16 cellular contexts compared by ENCODE assay signal in genomic region chr5:116738270-116738947, GRCh38.
DNase-seq lines count a peak whose midpoint lies in the region; FAIRE-seq and TF ChIP-seq lines count a peak whose summit lies in the region.
"Had no signal": no experiment of that assay in that cellular context is flagged by ENCODE, and none has a peak within 500 bp of the region (broad histone marks: within the 10 kb centered on the region; RNA-seq: fewer than 3 reads in every experiment).

No MANE protein-coding gene starts in this region.

- H2AFZ ChIP-seq in H1 (ENCODE audit: low read length) (no peak overlapping the region), neuronal stem cell (ENCODE audit: low read length) (peak overlapping the region; percentile 58)

- CTCF ChIA-PET in H1 (lab: Charles Lee; ENCODE audit: partially characterized antibody): interaction anchor here (1.0 kb wide), 1 partner anchor 15 kb away, joined by 3 read pairs; no protein-coding TSS in a partner anchor
- CTCF ChIA-PET in HEK293T (lab: Yijun Ruan, JAX): interaction anchor here (0.6 kb wide), 1 partner anchor 154 kb away, joined by 5 read pairs; no protein-coding TSS in a partner anchor

- no peak overlapping the region for H2BK20ac ChIP-seq in H1 (ENCODE audit: low read length)

- H2AK5ac ChIP-seq in H1 (ENCODE audit: low read depth, low read length) (no peak overlapping the region), neuronal stem cell (ENCODE audit: low read depth, low read length) (no peak overlapping the region)

- H3K27me3 ChIP-seq in H1 (replicated peaks in 1 of 4; ENCODE audit: control insufficient read depth in 3 of 4, extremely low read depth in 1 of 4, insufficient read depth in 3 of 4, low read length in 3 of 4) (peaks cover 0 to 2% (median 0%) of the 10 kb centered on the region in 4 experiments; a peak in 1 of 7 replicates), neuronal stem cell (ENCODE audit: control insufficient read depth in 3 of 3, insufficient read depth in 3 of 3, low read depth in 1 of 3, low read length in 3 of 3) (peaks cover 0 to 5% (median 0%) of the 10 kb centered on the region in 3 experiments)
- H3K27me3 ChIP-seq: ascending aorta; BLaER1 treated with 17β-estradiol and CSF1 and Interleukin-3, amounts not matched to agents 10 nM and 100 nM; SJSA1 had no signal

- H3K79me1 ChIP-seq in H1 (ENCODE audit: low read depth, low read length): no peaks in the 10 kb centered on the region
- no peaks in the 10 kb centered on the region for H3K79me1 ChIP-seq in neuronal stem cell (ENCODE audit: low read depth, low read length)

- no peaks in the 10 kb centered on the region for H3K9me3 ChIP-seq in H1 (ENCODE audit: insufficient read depth in 2 of 2, low read depth in 1 of 2, low read length in 1 of 2)
- H3K9me3 ChIP-seq in neuronal stem cell (replicated peaks in 1 of 2; ENCODE audit: control insufficient read depth in 2 of 2, insufficient read depth in 1 of 2, low read depth in 1 of 2, low read length in 2 of 2): no peaks in the 10 kb centered on the region
- H3K9me3 ChIP-seq: ascending aorta had no signal

- H3K4me3 ChIP-seq in H1 (ENCODE audit: extremely low read depth in 1 of 4, insufficient read depth in 2 of 4, low read depth in 3 of 4, low read length in 4 of 4) (no peak overlapping the region), neuronal stem cell (ENCODE audit: low read length in 2 of 2) (no peak overlapping the region)
- H3K4me3 ChIP-seq: ascending aorta; BLaER1 treated with 17β-estradiol and CSF1 and Interleukin-3, amounts not matched to agents 10 nM and 100 nM; SJSA1 had no signal

- H2BK120ac ChIP-seq in H1 (replicated peaks; ENCODE audit: low read depth, low read length) (no peak overlapping the region), neuronal stem cell (ENCODE audit: low read depth, low read length) (no peak overlapping the region)

- H4K91ac ChIP-seq in H1 (replicated peaks; ENCODE audit: insufficient read length, low read length) (no peak overlapping the region), neuronal stem cell (ENCODE audit: low read depth, low read length, poor library complexity) (no peak overlapping the region)

- H2BK15ac ChIP-seq in H1 (ENCODE audit: low read length): no peak overlapping the region
- no peak overlapping the region for H2BK15ac ChIP-seq in neuronal stem cell (ENCODE audit: low read length)

- H3K4me1 ChIP-seq in H1 (replicated peaks in 1 of 4; ENCODE audit: control insufficient read depth in 3 of 4, insufficient read depth in 4 of 4, low read length in 3 of 4): peaks cover 0 to 14% (median 7%) of the 10 kb centered on the region in 4 experiments; a peak in 4 of 7 replicates
- H3K4me1 ChIP-seq in neuronal stem cell (ENCODE audit: control insufficient read depth in 2 of 2, insufficient read depth in 1 of 2, low read depth in 1 of 2, low read length in 2 of 2): peaks cover 19 to 20% of the 10 kb centered on the region in 2 donors
- H3K4me1 ChIP-seq: SJSA1 had no signal

- 92% methylated on average over 8 of the region's 8 CpGs; no CpG with 5 or more reads in 1 of the 2 experiments for WGBS in H1 (ENCODE audit: extremely low coverage in 1 of 2, insufficient coverage in 1 of 2, insufficient read length in 1 of 2, insufficient replicate concordance in 2 of 2, low coverage in 1 of 2, low lambda C conversion rate in 2 of 2, missing lambda C conversion rate in 1 of 2), 2 experiments
- WGBS in neuronal stem cell (ENCODE audit: extremely low coverage in 2 of 2, insufficient read length in 2 of 2, insufficient replicate concordance in 1 of 2), 2 donors: no CpG with 5 or more reads among the region's 8 CpGs

- TF ChIP-seq POLR2A in H1 (IDR thresholded peaks at IDR 0.05; ENCODE audit: control extremely low read depth in 1 of 2, low read depth in 2 of 2, low read length in 2 of 2): no peak

- no peak overlapping the region for H3K27ac ChIP-seq in H1 (ENCODE audit: low read depth, low read length)
- H3K27ac ChIP-seq in neuronal stem cell (replicated peaks; ENCODE audit: low read length): peak overlapping the region; percentile 30
- H3K27ac ChIP-seq: BLaER1 treated with 17β-estradiol and CSF1 and Interleukin-3, amounts not matched to agents 10 nM and 100 nM; SJSA1 had no signal

- H3K18ac ChIP-seq in H1 (ENCODE audit: extremely low read depth, low read length) (no peak overlapping the region; the same call in 1 of the 2 replicates), neuronal stem cell (ENCODE audit: low read length) (peak overlapping the region; percentile 17)

- no peak for FAIRE-seq in H1 (lab: Jason Lieb, UNC)

- H3K36me3 ChIP-seq in H1 (ENCODE audit: control insufficient read depth in 2 of 4, insufficient read depth in 4 of 4, low read length in 3 of 4): no peaks in the 10 kb centered on the region
- no peaks in the 10 kb centered on the region for H3K36me3 ChIP-seq in neuronal stem cell (replicated peaks in 1 of 2; ENCODE audit: control insufficient read depth in 2 of 2, insufficient read depth in 2 of 2, low read length in 2 of 2)
- H3K36me3 ChIP-seq: ascending aorta; BLaER1 treated with 17β-estradiol and CSF1 and Interleukin-3, amounts not matched to agents 10 nM and 100 nM; SJSA1 had no signal

- H4K5ac ChIP-seq in H1 (ENCODE audit: insufficient read length, low read depth, low read length): no peak overlapping the region

- no peak overlapping the region for H3K4me2 ChIP-seq in H1 (ENCODE audit: insufficient read depth in 1 of 2, low read depth in 2 of 2, low read length in 2 of 2)
- H3K4me2 ChIP-seq in neuronal stem cell (ENCODE audit: insufficient read depth, low read length, poor library complexity, severe bottlenecking): no peak overlapping the region
- H3K4me2 ChIP-seq: BLaER1 treated with 17β-estradiol and CSF1 and Interleukin-3, amounts not matched to agents 10 nM and 100 nM had no signal

- no peak overlapping the region for H3K23ac ChIP-seq in H1 (ENCODE audit: insufficient read length)
- no peak overlapping the region for H3K23ac ChIP-seq in neuronal stem cell (ENCODE audit: low read depth, low read length, poor library complexity)

- H2BK5ac ChIP-seq in H1 (ENCODE audit: low read depth, low read length): no peak overlapping the region; the same call in 1 of the 2 replicates
- no peak overlapping the region for H2BK5ac ChIP-seq in neuronal stem cell (ENCODE audit: low read length)

- H2BK12ac ChIP-seq in H1 (ENCODE audit: low read depth, low read length) (peak overlapping the region; percentile 84; the same call in 1 of the 2 replicates), neuronal stem cell (ENCODE audit: low read length) (no peak overlapping the region)

- in situ Hi-C loops in G401 (cut with HindIII; ENCODE audit: low sequenced_read_pairs): no loop called here

- TF ChIP-seq CTCF in H1 (IDR thresholded peaks at IDR 0.05; ENCODE audit: control extremely low read depth in 1 of 3, insufficient read depth in 1 of 3, low read depth in 1 of 3, low read length in 3 of 3): no peak

- H3K14ac ChIP-seq in H1 (ENCODE audit: insufficient read length): no peak overlapping the region
- no peak overlapping the region for H3K14ac ChIP-seq in neuronal stem cell (ENCODE audit: low read length)

- no peaks in the 10 kb centered on the region for H3K79me2 ChIP-seq in H1 (ENCODE audit: control insufficient read depth in 1 of 2, insufficient read depth in 2 of 2, low read length in 2 of 2)

- H3K4ac ChIP-seq in H1 (replicated peaks; ENCODE audit: insufficient read length, low read depth, low read length) (no peak overlapping the region), neuronal stem cell (ENCODE audit: low read length) (no peak overlapping the region)

- POLR2A ChIA-PET in H1 (lab: Charles Lee; ENCODE audit: partially characterized antibody): interaction anchor here (1.1 kb wide), 1 partner anchor 8 kb away, joined by 3 read pairs; no protein-coding TSS in a partner anchor
- POLR2A ChIA-PET in HEK293T (lab: Yijun Ruan, JAX): interaction anchor here (0.7 kb wide), 1 partner anchor 210 kb away, joined by 3 read pairs; no protein-coding TSS in a partner anchor

- TF ChIP-seq RAD21 in H1 (IDR thresholded peaks at IDR 0.05 in 1 of 2, conservative IDR thresholded peaks at IDR 0.05 in 1 of 2; ENCODE audit: low read depth in 2 of 2, low read length in 2 of 2): no peak

- H3K9ac ChIP-seq in H1 (replicated peaks in 1 of 4; ENCODE audit: extremely low read depth in 1 of 4, low read depth in 3 of 4, low read length in 3 of 4) (no peak overlapping the region), neuronal stem cell (ENCODE audit: low read depth, low read length, poor library complexity) (no peak overlapping the region)
- H3K9ac ChIP-seq: BLaER1 treated with 17β-estradiol and CSF1 and Interleukin-3, amounts not matched to agents 10 nM and 100 nM had no signal

- H3K23me2 ChIP-seq in H1 (ENCODE audit: low read depth, low read length): no peaks in the 10 kb centered on the region

- H4K20me1 ChIP-seq in H1 (replicated peaks in 1 of 2; ENCODE audit: control insufficient read depth in 1 of 2, insufficient read depth in 2 of 2, low read length in 2 of 2): no peaks in the 10 kb centered on the region
- H4K20me1 ChIP-seq: BLaER1 treated with 17β-estradiol and CSF1 and Interleukin-3, amounts not matched to agents 10 nM and 100 nM had no signal

- no peak overlapping the region for H3K56ac ChIP-seq in H1 (replicated peaks; ENCODE audit: insufficient read length, low read depth, low read length)

- no peak for TF ChIP-seq EP300 in H1 (IDR thresholded peaks at IDR 0.05; ENCODE audit: borderline replicate concordance in 1 of 2, low read depth in 2 of 2, low read length in 2 of 2)

- DNase-seq in G401 (ENCODE audit: low spot score): peak; percentile 95
- DNase-seq in NCI-H1092 treated with DMSO at 0.1 percent for 48 hours (lab: John Stamatoyannopoulos, UW): peak; percentile 50
- no peak for DNase-seq in H1 (ENCODE audit: low read depth in 1 of 2, low spot score in 2 of 2)
- DNase-seq in neuronal stem cell (ENCODE audit: low spot score): no peak
- DNase-seq in HEK293T (ENCODE audit: extremely low spot score): no peak
- DNase-seq in hepatic stellate cell (ENCODE audit: low spot score): no peak
- no peak for DNase-seq in NCI-H1436 treated with DMSO at 0.1 percent for 48 hours (lab: John Stamatoyannopoulos, UW)
- no peak for DNase-seq in activated effector memory CD4-positive, alpha-beta T cell treated with anti-CD3 and anti-CD28 coated beads, Interleukin-2, amount 50 U/mL, for 16 hours
- DNase-seq: effector CD4-positive, alpha-beta T cell; KG1; NCI-H1694 treated with DMSO at 0.1 percent for 48 hours; NK-92 treated with Interleukin-12 subunit alpha and Interleukin-12 subunit beta, amount 100 ng/mL, for 24 hours; stimulated activated CD4-positive, alpha-beta T cell treated with anti-CD3 and anti-CD28 coated beads, Interleukin-2, amount 100 ng/mL, for 24 hours had no signal

- H4K8ac ChIP-seq in H1 (ENCODE audit: extremely low read depth, insufficient read depth, low read length): no peak overlapping the region
- no peak overlapping the region for H4K8ac ChIP-seq in neuronal stem cell (ENCODE audit: low read depth, low read length)

TF ChIP-seq in H1, 55 proteins besides CTCF, POLR2A, EP300 and RAD21 (continues in another document):
- TF ChIP-seq SIX5 (IDR thresholded peaks at IDR 0.05; ENCODE audit: low read depth, low read length): no peak
- no peak for TF ChIP-seq KDM1A (IDR thresholded peaks at IDR 0.05; ENCODE audit: borderline replicate concordance, low read length)

TF ChIP-seq in HEK293T, 16 proteins besides CTCF, POLR2A, EP300 and RAD21 (continues in another document):
- TF ChIP-seq FOXK2 (IDR thresholded peaks at IDR 0.05) (no peak), FOXM1 (IDR thresholded peaks at IDR 0.05; ENCODE audit: borderline replicate concordance) (no peak), LEF1 (IDR thresholded peaks at IDR 0.05; ENCODE audit: borderline replicate concordance) (no peak)

Comparison
In these comparisons a context has a peak if more than half of its experiments do, and no peak if none do; other contexts are left out.
1. DNase-seq: peak in G401 (single experiment) and NCI-H1092 treated with DMSO at 0.1 percent for 48 hours (single experiment); none in H1 (0 of 2), neuronal stem cell (single experiment), HEK293T (single experiment), hepatic stellate cell (single experiment), NCI-H1436 treated with DMSO at 0.1 percent for 48 hours (single experiment) and activated effector memory CD4-positive, alpha-beta T cell treated with anti-CD3 and anti-CD28 coated beads, Interleukin-2, amount 50 U/mL, for 16 hours (single experiment).